Comparison of ENCODE assay signal across 14 cellular contexts in genomic region chr21:42745511-42746239, GRCh38.
A peak's percentile ranks its signal among the peaks of the same experiment; 100 is the strongest.
DNase-seq lines count a peak whose midpoint lies in the region; ATAC-seq lines count a peak whose summit lies in the region.
"Had no signal": no experiment of that assay in that cellular context is flagged by ENCODE, and none has a peak within 500 bp of the region (broad histone marks: within the 10 kb centered on the region; RNA-seq: fewer than 3 reads in every experiment).

No MANE protein-coding gene starts in this region.

- DNase-seq in activated CD4-positive, alpha-beta T cell treated with anti-CD3 and anti-CD28 coated beads, Interleukin-2, amount 10 ng/mL, durations not matched to agents 24 days and 14 days: no peak
- no peak for DNase-seq in activated CD4-positive, alpha-beta T cell treated with anti-CD3 and anti-CD28 coated beads, Interleukin-2, amount 50 U/mL, for 48 hours
- no peak for DNase-seq in CD8-positive, alpha-beta memory T cell
- no peak for DNase-seq in central memory CD8-positive, alpha-beta T cell (ENCODE audit: low spot score in 2 of 2)
- DNase-seq in hepatic stellate cell (ENCODE audit: low spot score) (no peak), NCI-H1930 (lab: John Stamatoyannopoulos, UW) (no peak)
- DNase-seq: ACHN, amniotic stem cell, NCI-H1417, NCI-H510A, PC-9, testis had no signal

- H3K4me1 Mint-ChIP-seq in activated CD4-positive, alpha-beta T cell treated with anti-CD3 and anti-CD28 coated beads, Interleukin-2, amount 10 ng/mL, durations not matched to agents 24 days and 14 days: peaks cover 13% of the 10 kb centered on the region
- peaks cover 23 to 34% (median 31%) of the 10 kb centered on the region in 3 donors for H3K4me1 Mint-ChIP-seq in CD8-positive, alpha-beta memory T cell
- H3K4me1 Mint-ChIP-seq in central memory CD8-positive, alpha-beta T cell: peaks cover 14% of the 10 kb centered on the region

- no peak overlapping the region for H3K27ac ChIP-seq in CD8-positive, alpha-beta memory T cell (ENCODE audit: low read depth, low read length)
- peak overlapping the region; percentile 19 for H3K27ac ChIP-seq in rectal smooth muscle tissue (ENCODE audit: low read depth, low read length)
- H3K27ac ChIP-seq: PC-9, testis had no signal

- no peaks in the 10 kb centered on the region for H3K36me3 ChIP-seq in CD8-positive, alpha-beta memory T cell (ENCODE audit: insufficient read depth, low read length)
- H3K36me3 ChIP-seq in rectal smooth muscle tissue (ENCODE audit: control insufficient read depth, insufficient read depth, low read length): peaks cover 4% of the 10 kb centered on the region

- H3K27me3 ChIP-seq in CD8-positive, alpha-beta memory T cell (ENCODE audit: insufficient read depth, low read length, poor library complexity, severe bottlenecking): no peaks in the 10 kb centered on the region
- H3K27me3 ChIP-seq in rectal smooth muscle tissue (ENCODE audit: control insufficient read depth, insufficient read depth, low read length): no peaks in the 10 kb centered on the region
- H3K27me3 ChIP-seq: testis had no signal

- peak overlapping the region; percentile 28 for H3K4me3 Mint-ChIP-seq in activated CD4-positive, alpha-beta T cell treated with anti-CD3 and anti-CD28 coated beads, Interleukin-2, amount 10 ng/mL, durations not matched to agents 24 days and 14 days
- H3K4me3 Mint-ChIP-seq in CD8-positive, alpha-beta memory T cell: peak overlapping the region in 4 of 7 donors; percentile 77 to 82 (median 81)
- H3K4me3 Mint-ChIP-seq in central memory CD8-positive, alpha-beta T cell: peak overlapping the region; percentile 64

- no peaks in the 10 kb centered on the region for H3K27me3 Mint-ChIP-seq in activated CD4-positive, alpha-beta T cell treated with anti-CD3 and anti-CD28 coated beads, Interleukin-2, amount 10 ng/mL, durations not matched to agents 24 days and 14 days
- H3K27me3 Mint-ChIP-seq in CD8-positive, alpha-beta memory T cell: peaks cover 0 to 5% of the 10 kb centered on the region in 2 donors
- no peaks in the 10 kb centered on the region for H3K27me3 Mint-ChIP-seq in central memory CD8-positive, alpha-beta T cell

- H3K9me3 ChIP-seq in CD8-positive, alpha-beta memory T cell (ENCODE audit: low read length): no peaks in the 10 kb centered on the region
- H3K9me3 ChIP-seq: testis had no signal

- ATAC-seq in central memory CD8-positive, alpha-beta T cell (replicated peaks; ENCODE audit: extremely low read depth, poor library complexity, severe bottlenecking): no peak
- no peak for ATAC-seq in GM19035 (IDR thresholded peaks at IDR 0.05; ENCODE audit: unreplicated experiment)

- peak overlapping the region; percentile 91 for H3K27ac Mint-ChIP-seq in activated CD4-positive, alpha-beta T cell treated with anti-CD3 and anti-CD28 coated beads, Interleukin-2, amount 10 ng/mL, durations not matched to agents 24 days and 14 days
- peak overlapping the region; percentile 60 to 99 (median 96) for H3K27ac Mint-ChIP-seq in CD8-positive, alpha-beta memory T cell
- H3K27ac Mint-ChIP-seq in central memory CD8-positive, alpha-beta T cell (ENCODE audit: low read depth): peak overlapping the region; percentile 89

- intact Hi-C loops in activated CD4-positive, alpha-beta T cell treated with anti-CD3 and anti-CD28 coated beads, Interleukin-2, amount 10 ng/mL, durations not matched to agents 24 days and 14 days (cut with micrococcal nuclease): loop anchor here (5.0 kb wide), 1 partner anchor 63 kb away; no protein-coding TSS in a partner anchor

- H3K36me3 Mint-ChIP-seq in activated CD4-positive, alpha-beta T cell treated with anti-CD3 and anti-CD28 coated beads, Interleukin-2, amount 10 ng/mL, durations not matched to agents 24 days and 14 days (ENCODE audit: low read depth): no peaks in the 10 kb centered on the region
- H3K36me3 Mint-ChIP-seq in CD8-positive, alpha-beta memory T cell: no peaks in the 10 kb centered on the region
- peaks cover 2% of the 10 kb centered on the region for H3K36me3 Mint-ChIP-seq in central memory CD8-positive, alpha-beta T cell (ENCODE audit: insufficient read depth)

- H3K4me1 ChIP-seq in CD8-positive, alpha-beta memory T cell (ENCODE audit: insufficient read depth, low read length): peaks cover 27% of the 10 kb centered on the region
- peaks cover 36% of the 10 kb centered on the region for H3K4me1 ChIP-seq in rectal smooth muscle tissue (ENCODE audit: control insufficient read depth, insufficient read depth, low read length)

- CTCF ChIA-PET in CD8-positive, alpha-beta memory T cell (lab: Charles Lee): interaction anchor here (1.2 to 2.4 kb wide), 2 partner anchors 12 to 38 kb away, joined by 4 to 6 read pairs; no protein-coding TSS in a partner anchor

- POLR2A ChIA-PET in CD8-positive, alpha-beta memory T cell (lab: Charles Lee): interaction anchor here (1.7 to 2.0 kb wide), 2 partner anchors 8 to 38 kb away, joined by 9 to 11 read pairs; no protein-coding TSS in a partner anchor

- H3K9me3 Mint-ChIP-seq in activated CD4-positive, alpha-beta T cell treated with anti-CD3 and anti-CD28 coated beads, Interleukin-2, amount 10 ng/mL, durations not matched to agents 24 days and 14 days: no peaks in the 10 kb centered on the region
- no peaks in the 10 kb centered on the region for H3K9me3 Mint-ChIP-seq in CD8-positive, alpha-beta memory T cell
- H3K9me3 Mint-ChIP-seq in central memory CD8-positive, alpha-beta T cell: no peaks in the 10 kb centered on the region

- H3K4me3 ChIP-seq in CD8-positive, alpha-beta memory T cell (ENCODE audit: low read length): no peak overlapping the region
- H3K4me3 ChIP-seq in rectal smooth muscle tissue (ENCODE audit: low read length): no peak overlapping the region
- H3K4me3 ChIP-seq: PC-9, testis had no signal

- no peak overlapping the region for H3K9ac ChIP-seq in rectal smooth muscle tissue (ENCODE audit: low read length)

Comparison
In these comparisons a context has a peak if more than half of its experiments do, and no peak if none do; other contexts are left out.
1. H3K4me3 Mint-ChIP-seq: peak in every context shown above with its lines; median percentile 81 in CD8-positive, alpha-beta memory T cell; 64 in central memory CD8-positive, alpha-beta T cell; 28 in activated CD4-positive, alpha-beta T cell treated with anti-CD3 and anti-CD28 coated beads, Interleukin-2, amount 10 ng/mL, durations not matched to agents 24 days and 14 days.